10 cellular contexts compared by ENCODE assay signal in genomic region chr5:141413540-141414069, GRCh38. TPM values are rescaled to one million over a fixed set of nuclear protein-coding genes. Genes with fewer than 3 reads are reported as not detected.
A peak's percentile ranks its signal among the peaks of the same experiment; 100 is the strongest.
DNase-seq lines count a peak whose midpoint lies in the region; ATAC-seq, FAIRE-seq and TF ChIP-seq lines count a peak whose summit lies in the region.
"Had no signal": no experiment of that assay in that cellular context is flagged by ENCODE, and none has a peak within 500 bp of the region (broad histone marks: within the 10 kb centered on the region; RNA-seq: fewer than 3 reads in every experiment).

No MANE protein-coding gene starts in this region.

- H3K4me3 ChIP-seq in astrocyte (ENCODE audit: insufficient read depth, low read depth, low read length) (peak overlapping the region; percentile 55), right lobe of liver (peak overlapping the region; percentile 26 to 56 (median 45)), thoracic aorta (peak overlapping the region; percentile 66)
- H3K4me3 ChIP-seq: SJCRH30 had no signal

- peak overlapping the region; percentile 73 for H3K4me2 ChIP-seq in astrocyte (ENCODE audit: low read length)

- WGBS in right lobe of liver (ENCODE audit: insufficient coverage, low coverage, low lambda C conversion rate, missing lambda C conversion rate): 17% methylated on average over 20 of the region's 25 CpGs

- peak; percentile 10 for TF ChIP-seq POLR2A in right lobe of liver (IDR thresholded peaks at IDR 0.05)

- peaks cover 16% of the 10 kb centered on the region for H3K4me1 Mint-ChIP-seq in activated T-cell treated with anti-CD3 and anti-CD28 coated beads, Interleukin-2, amount 50 U/mL, for 4 hours (ENCODE audit: low read depth)
- peaks cover 15% of the 10 kb centered on the region for H3K4me1 Mint-ChIP-seq in astrocyte (ENCODE audit: low read depth, unreplicated experiment)

- H3K9me3 ChIP-seq in astrocyte (ENCODE audit: insufficient read depth, low read depth, low read length) (peaks cover 34% of the 10 kb centered on the region), right lobe of liver (peaks cover 0 to 22% (median 6%) of the 10 kb centered on the region in 4 donors), thoracic aorta (peaks cover 97% of the 10 kb centered on the region)

- H3K79me2 ChIP-seq in astrocyte (ENCODE audit: insufficient read depth, low read length): no peaks in the 10 kb centered on the region

- H3K27ac Mint-ChIP-seq in astrocyte (ENCODE audit: unreplicated experiment): peak overlapping the region; percentile 91

- ATAC-seq in activated T-cell treated with anti-CD3 and anti-CD28 coated beads, Interleukin-2, amount 50 U/mL, for 4 hours: no peak
- ATAC-seq in right lobe of liver (peak; percentile 39 to 72 (median 52)), thoracic aorta (ENCODE audit: insufficient number of reproducible peaks, low FRiP score, low read depth) (no peak)

- H3K4me3 Mint-ChIP-seq in activated T-cell treated with anti-CD3 and anti-CD28 coated beads, Interleukin-2, amount 50 U/mL, for 4 hours: peak overlapping the region; percentile 84
- peak overlapping the region; percentile 93 for H3K4me3 Mint-ChIP-seq in astrocyte (ENCODE audit: unreplicated experiment)

- no peak for DNase-seq in activated T-cell treated with anti-CD3 and anti-CD28 coated beads, Interleukin-2, amount 50 U/mL, for 4 hours
- DNase-seq in activated T-cell treated with anti-CD3 and anti-CD28 coated beads, Interleukin-2, amount 50 U/mL, for 1 hour: no peak
- DNase-seq in astrocyte (ENCODE audit: low read depth): no peak
- DNase-seq in right lobe of liver: peak in 2 of 3 donors; percentile 41 to 49
- DNase-seq in thoracic aorta (ENCODE audit: low spot score): no peak
- no peak for DNase-seq in NCI-H1105 treated with DMSO at 0.1 percent for 48 hours (lab: John Stamatoyannopoulos, UW)
- no peak for DNase-seq in GM13977 (ENCODE audit: low spot score)
- DNase-seq in SHP77 (lab: John Stamatoyannopoulos, UW): no peak
- DNase-seq: SJCRH30 had no signal

- peaks cover 24% of the 10 kb centered on the region for H3K9me3 Mint-ChIP-seq in activated T-cell treated with anti-CD3 and anti-CD28 coated beads, Interleukin-2, amount 50 U/mL, for 4 hours
- peaks cover 20% of the 10 kb centered on the region for H3K9me3 Mint-ChIP-seq in astrocyte (ENCODE audit: unreplicated experiment)

- H3K27ac ChIP-seq in astrocyte (ENCODE audit: low read depth, low read length): no peak overlapping the region
- H3K27ac ChIP-seq in right lobe of liver: peak overlapping the region in 1 of 3 donors; percentile 30
- H3K27ac ChIP-seq in thoracic aorta: no peak overlapping the region
- H3K27ac ChIP-seq: epithelial cell of prostate, SJCRH30 had no signal

- H3K27me3 Mint-ChIP-seq in activated T-cell treated with anti-CD3 and anti-CD28 coated beads, Interleukin-2, amount 50 U/mL, for 4 hours (ENCODE audit: low read depth): peaks cover 81% of the 10 kb centered on the region
- no peaks in the 10 kb centered on the region for H3K27me3 Mint-ChIP-seq in astrocyte (ENCODE audit: low read depth, unreplicated experiment)

- in situ Hi-C loops in GM13977 (cut with MboI; ENCODE audit: low pct_unique_long_range_greater_than_20kb, low sequenced_read_pairs, unreplicated experiment): no loop called here

- intact Hi-C loops in right lobe of liver (cut with DNase I): loop anchor here in 1 of 2 donors (10.0 kb wide), 1 partner anchor 169 kb away; the partner anchor contains the start of gene PCDHB15

- H3K27me3 ChIP-seq in astrocyte (ENCODE audit: insufficient read depth, low read length): no peaks in the 10 kb centered on the region
- H3K27me3 ChIP-seq in right lobe of liver: no peaks in the 10 kb centered on the region
- no peaks in the 10 kb centered on the region for H3K27me3 ChIP-seq in thoracic aorta (replicated peaks; ENCODE audit: insufficient read depth)
- H3K27me3 ChIP-seq: SJCRH30 had no signal

- no peak overlapping the region for H2AFZ ChIP-seq in astrocyte (ENCODE audit: low read depth, low read length)

- H3K4me1 ChIP-seq in astrocyte (ENCODE audit: insufficient read depth, low read length) (no peaks in the 10 kb centered on the region), right lobe of liver (no peaks in the 10 kb centered on the region), thoracic aorta (ENCODE audit: control insufficient read depth in 1 of 2, low read depth in 2 of 2) (no peaks in the 10 kb centered on the region)
- H3K4me1 ChIP-seq: SJCRH30 had no signal

- FAIRE-seq in astrocyte (lab: Jason Lieb, UNC): no peak

- H3K36me3 ChIP-seq in astrocyte (ENCODE audit: insufficient read depth, low read length) (no peaks in the 10 kb centered on the region), right lobe of liver (no peaks in the 10 kb centered on the region), thoracic aorta (no peaks in the 10 kb centered on the region)

- TF ChIP-seq CTCF in astrocyte (IDR thresholded peaks at IDR 0.05; ENCODE audit: insufficient read depth, low read depth, low read length): no peak
- no peak for TF ChIP-seq CTCF in right lobe of liver (IDR thresholded peaks at IDR 0.05)
- TF ChIP-seq CTCF in thoracic aorta (IDR thresholded peaks at IDR 0.05): no peak
- no peak for TF ChIP-seq CTCF in GM13977 (IDR thresholded peaks at IDR 0.05; ENCODE audit: extremely low read depth, insufficient read depth, missing control alignments)

- H4K20me1 ChIP-seq in astrocyte (ENCODE audit: insufficient read depth, low read length): peaks cover 3% of the 10 kb centered on the region

- peak overlapping the region; percentile 61 for H3K9ac ChIP-seq in astrocyte (ENCODE audit: low read length)

- peaks cover 19% of the 10 kb centered on the region for H3K36me3 Mint-ChIP-seq in activated T-cell treated with anti-CD3 and anti-CD28 coated beads, Interleukin-2, amount 50 U/mL, for 4 hours (ENCODE audit: insufficient read depth)
- peaks cover 29% of the 10 kb centered on the region for H3K36me3 Mint-ChIP-seq in astrocyte (ENCODE audit: low read depth, unreplicated experiment)

RNA-seq across cellular contexts. Expression of gene PCDHGA10, which starts 0.8 kb away (rescaled TPM):
- under 1 TPM; 0.25 to 0.68 (median 0.40) TPM for total RNA-seq in activated T-cell treated with anti-CD3 and anti-CD28 coated beads, Interleukin-2, amount 50 U/mL, for 4 hours
- total RNA-seq in astrocyte (34.0 and 41.6 TPM in 2 replicates), right lobe of liver (1 to 10 TPM; 1.5 to 4.6 (median 2.8) TPM), thoracic aorta (10 to 100 TPM; 11.1 to 14.4 TPM)

RNA-seq across cellular contexts. Expression of gene PCDHGB7, which starts 3.9 kb away (rescaled TPM):
- total RNA-seq in activated T-cell treated with anti-CD3 and anti-CD28 coated beads, Interleukin-2, amount 50 U/mL, for 4 hours: under 1 TPM in 1 of 3 donors, not detected in 2; 0.15 TPM
- total RNA-seq in astrocyte (22.4 and 26.1 TPM in 2 replicates), right lobe of liver (1 to 10 TPM; 1.2 to 3.7 (median 2.7) TPM), thoracic aorta (10 to 100 TPM; 18.0 to 28.1 TPM)

RNA-seq across cellular contexts. Expression of gene PCDHGB6, which starts 5.8 kb away (rescaled TPM):
- under 1 TPM; 0.08 to 0.22 (median 0.18) TPM for total RNA-seq in activated T-cell treated with anti-CD3 and anti-CD28 coated beads, Interleukin-2, amount 50 U/mL, for 4 hours
- 18.4 and 19.9 TPM in 2 replicates for total RNA-seq in astrocyte
- total RNA-seq in right lobe of liver: 1 to 10 TPM; 1.9 to 5.0 (median 2.9) TPM
- total RNA-seq in thoracic aorta: 10 to 100 TPM in 1 of 2 donors, 1 to 10 TPM in 1; 9.5 to 17.2 TPM

RNA-seq across cellular contexts. Expression of gene PCDHGA11, which starts 7.2 kb away (rescaled TPM):
- total RNA-seq in activated T-cell treated with anti-CD3 and anti-CD28 coated beads, Interleukin-2, amount 50 U/mL, for 4 hours: under 1 TPM; 0.05 to 0.13 (median 0.05) TPM
- total RNA-seq in astrocyte (5.3 and 5.8 TPM in 2 replicates), right lobe of liver (1 to 10 TPM in 3 of 6 experiments, under 1 TPM in 3; 0.81 to 1.7 (median 1.1) TPM), thoracic aorta (10 to 100 TPM; 10.4 to 11.6 TPM)

RNA-seq across cellular contexts. Expression of gene PCDHGA9, which starts 11.0 kb away (rescaled TPM):
- under 1 TPM; 0.13 to 0.18 (median 0.16) TPM for total RNA-seq in activated T-cell treated with anti-CD3 and anti-CD28 coated beads, Interleukin-2, amount 50 U/mL, for 4 hours
- total RNA-seq in astrocyte (0.73 and 0.87 TPM in 2 replicates), right lobe of liver (1 to 10 TPM; 1.0 to 2.5 (median 1.3) TPM), thoracic aorta (10 to 100 TPM; 12.0 to 18.6 TPM)

Comparison
In these comparisons a context has a peak if more than half of its experiments do, and no peak if none do; other contexts are left out.
1. ATAC-seq: peak in right lobe of liver (4 of 4); none in activated T-cell treated with anti-CD3 and anti-CD28 coated beads, Interleukin-2, amount 50 U/mL, for 4 hours (0 of 2) and thoracic aorta (single experiment).
2. DNase-seq: peak in right lobe of liver (2 of 3); none in activated T-cell treated with anti-CD3 and anti-CD28 coated beads, Interleukin-2, amount 50 U/mL, for 4 hours (single experiment), activated T-cell treated with anti-CD3 and anti-CD28 coated beads, Interleukin-2, amount 50 U/mL, for 1 hour (single experiment), astrocyte (single experiment), thoracic aorta (single experiment), NCI-H1105 treated with DMSO at 0.1 percent for 48 hours (single experiment), GM13977 (single experiment) and SHP77 (0 of 2).
3. Peak in every context shown above with its lines, with median percentiles within 50 percentile points of each other: H3K4me3 ChIP-seq.